In the genomic region with DNA sequence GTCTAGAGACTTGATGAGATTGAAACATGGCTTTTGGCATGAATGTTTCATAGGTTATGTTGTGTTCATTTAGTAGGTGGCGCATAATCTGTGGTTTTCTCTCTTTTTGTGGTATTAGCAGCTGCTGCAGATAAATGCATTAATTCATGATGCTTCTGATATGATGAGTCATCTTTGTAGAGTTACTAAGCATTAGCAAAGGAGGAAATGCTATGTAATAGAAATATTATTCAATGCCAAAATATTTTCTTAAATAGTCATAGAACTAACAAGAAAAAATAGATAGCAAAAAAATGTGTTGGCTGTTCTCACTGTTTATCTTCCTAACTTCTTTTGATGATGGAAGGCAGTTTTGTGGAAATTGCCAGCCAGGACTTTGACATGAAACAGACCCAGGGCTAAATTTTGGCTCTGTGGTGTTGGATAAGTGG, we compare ENCODE assay signal across 9 cellular contexts. TPM values are rescaled to one million over a fixed set of nuclear protein-coding genes. Genes with fewer than 3 reads are reported as not detected.
A peak's percentile ranks its signal among the peaks of the same experiment; 100 is the strongest.
DNase-seq lines count a peak whose midpoint lies in the region; ATAC-seq, FAIRE-seq and TF ChIP-seq lines count a peak whose summit lies in the region.
"Had no signal": no experiment of that assay in that cellular context is flagged by ENCODE, and none has a peak within 500 bp of the region (broad histone marks: within the 10 kb centered on the region; RNA-seq: fewer than 3 reads in every experiment).

No MANE protein-coding gene starts in this region.

- FAIRE-seq in small intestine (lab: Jason Lieb, UNC), result no peak

- no peak for ATAC-seq in activated CD4-positive, alpha-beta T cell treated with anti-CD3 and anti-CD28 coated beads for 36 hours
- no peak for ATAC-seq in T-helper 17 cell

- peak overlapping the region; percentile 80 for H3K27ac Mint-ChIP-seq in activated CD4-positive, alpha-beta T cell treated with anti-CD3 and anti-CD28 coated beads for 36 hours
- H3K27ac Mint-ChIP-seq in T-helper 17 cell, result peak overlapping the region; percentile 61

- H3K4me3 ChIP-seq in foreskin fibroblast (ENCODE audit: low read depth in 1 of 2, low read length in 2 of 2), result peak overlapping the region; percentile 0 to 32
- H3K4me3 ChIP-seq in small intestine (ENCODE audit: low read depth in 1 of 2, low read length in 2 of 2), result no peak overlapping the region

- no peak for DNase-seq in activated CD4-positive, alpha-beta T cell treated with anti-CD3 and anti-CD28 coated beads for 36 hours
- no peak for DNase-seq in activated CD4-positive, alpha-beta T cell treated with anti-CD3 and anti-CD28 coated beads, Interleukin-2, amount 50 U/mL, for 4 hours
- no peak for DNase-seq in T-helper 17 cell
- DNase-seq in foreskin fibroblast, result peak in 1 of 2 donors; percentile 67
- peak; percentile 1 for DNase-seq in small intestine
- no peak for DNase-seq in NK-92 treated with Interleukin-12 subunit alpha and Interleukin-12 subunit beta, amount 100 ng/mL, for 24 hours (lab: John Stamatoyannopoulos, UW)
- DNase-seq in NCI-H345 treated with DMSO at 0.1 percent for 48 hours (lab: John Stamatoyannopoulos, UW; ENCODE audit: unreplicated experiment), result no peak
- DNase-seq in stimulated activated CD8-positive, alpha-beta memory T cell treated with anti-CD3 and anti-CD28 coated beads, Interleukin-4, amount 100 ng/mL, for 48 hours, result no peak

- no peak overlapping the region for H3K27ac ChIP-seq in small intestine (ENCODE audit: low read depth in 1 of 2, low read length in 1 of 2)
- H3K27ac ChIP-seq: C4-2B had no signal

- H3K4me3 Mint-ChIP-seq in activated CD4-positive, alpha-beta T cell treated with anti-CD3 and anti-CD28 coated beads for 36 hours, result peak overlapping the region; percentile 69
- peak overlapping the region; percentile 90 for H3K4me3 Mint-ChIP-seq in T-helper 17 cell

- POLR2A ChIA-PET in activated CD4-positive, alpha-beta T cell treated with anti-CD3 and anti-CD28 coated beads for 36 hours (lab: Charles Lee), result no interaction called here

- H3K36me3 ChIP-seq in small intestine (ENCODE audit: control insufficient read depth in 2 of 2, insufficient read depth in 2 of 2, low read length in 2 of 2), result no peaks in the 10 kb centered on the region

- CTCF ChIA-PET in activated CD4-positive, alpha-beta T cell treated with anti-CD3 and anti-CD28 coated beads for 36 hours (lab: Charles Lee), result no interaction called here

- WGBS in small intestine, 3 donors, result 54 to 76% (median 68%) methylated on average over 1 of the region's 1 CpG

- intact Hi-C loops in activated CD4-positive, alpha-beta T cell treated with anti-CD3 and anti-CD28 coated beads for 36 hours (cut with DNase I, micrococcal nuclease), result loop anchor here in 1 of 2 experiments (10.0 kb wide), 1 partner anchor 601 kb away; the partner anchor contains the start of gene SPIN3

- H3K4me1 Mint-ChIP-seq in activated CD4-positive, alpha-beta T cell treated with anti-CD3 and anti-CD28 coated beads for 36 hours, result peaks cover 34% of the 10 kb centered on the region
- H3K4me1 Mint-ChIP-seq in T-helper 17 cell, result peaks cover 13% of the 10 kb centered on the region

- no peaks in the 10 kb centered on the region for H3K9me3 ChIP-seq in T-helper 17 cell (ENCODE audit: control insufficient read depth, low read length, poor library complexity, severe bottlenecking)
- no peaks in the 10 kb centered on the region for H3K9me3 ChIP-seq in small intestine (ENCODE audit: control insufficient read depth, low read depth)

- no peak for TF ChIP-seq CTCF in foreskin fibroblast (IDR thresholded peaks at IDR 0.05; ENCODE audit: low read depth, low read length)

- H3K27me3 ChIP-seq in small intestine (ENCODE audit: control insufficient read depth in 2 of 2, insufficient read depth in 2 of 2, low read length in 2 of 2), result no peaks in the 10 kb centered on the region

- H3K9me3 Mint-ChIP-seq in activated CD4-positive, alpha-beta T cell treated with anti-CD3 and anti-CD28 coated beads for 36 hours (ENCODE audit: low read depth), result peaks cover 2% of the 10 kb centered on the region

- no peaks in the 10 kb centered on the region for H3K4me1 ChIP-seq in small intestine (ENCODE audit: control insufficient read depth in 2 of 2, insufficient read depth in 1 of 2, low read depth in 1 of 2, low read length in 1 of 2)

- H3K27me3 Mint-ChIP-seq in activated CD4-positive, alpha-beta T cell treated with anti-CD3 and anti-CD28 coated beads for 36 hours, result no peaks in the 10 kb centered on the region
- no peaks in the 10 kb centered on the region for H3K27me3 Mint-ChIP-seq in T-helper 17 cell

- peaks cover 31% of the 10 kb centered on the region for H3K36me3 Mint-ChIP-seq in activated CD4-positive, alpha-beta T cell treated with anti-CD3 and anti-CD28 coated beads for 36 hours (ENCODE audit: low read depth)
- H3K36me3 Mint-ChIP-seq in T-helper 17 cell (ENCODE audit: low read depth), result peaks cover 4% of the 10 kb centered on the region

RNA-seq across cellular contexts. Expression of gene ZXDB, which starts 3.6 kb away (rescaled TPM):
- total RNA-seq in activated CD4-positive, alpha-beta T cell treated with anti-CD3 and anti-CD28 coated beads for 36 hours, result 1 to 10 TPM; 4.7 to 5.9 TPM
- total RNA-seq in T-helper 17 cell, result 10 to 100 TPM; 19.9 to 21.2 TPM
- 1 to 10 TPM; 1.1 to 2.6 (median 1.4) TPM for polyA plus RNA-seq in small intestine

Comparison
In these comparisons a context has a peak if more than half of its experiments do, and no peak if none do; other contexts are left out.
1. H3K4me3 ChIP-seq: peak in foreskin fibroblast (2 of 2); none in small intestine (0 of 2).